In the genomic region with DNA sequence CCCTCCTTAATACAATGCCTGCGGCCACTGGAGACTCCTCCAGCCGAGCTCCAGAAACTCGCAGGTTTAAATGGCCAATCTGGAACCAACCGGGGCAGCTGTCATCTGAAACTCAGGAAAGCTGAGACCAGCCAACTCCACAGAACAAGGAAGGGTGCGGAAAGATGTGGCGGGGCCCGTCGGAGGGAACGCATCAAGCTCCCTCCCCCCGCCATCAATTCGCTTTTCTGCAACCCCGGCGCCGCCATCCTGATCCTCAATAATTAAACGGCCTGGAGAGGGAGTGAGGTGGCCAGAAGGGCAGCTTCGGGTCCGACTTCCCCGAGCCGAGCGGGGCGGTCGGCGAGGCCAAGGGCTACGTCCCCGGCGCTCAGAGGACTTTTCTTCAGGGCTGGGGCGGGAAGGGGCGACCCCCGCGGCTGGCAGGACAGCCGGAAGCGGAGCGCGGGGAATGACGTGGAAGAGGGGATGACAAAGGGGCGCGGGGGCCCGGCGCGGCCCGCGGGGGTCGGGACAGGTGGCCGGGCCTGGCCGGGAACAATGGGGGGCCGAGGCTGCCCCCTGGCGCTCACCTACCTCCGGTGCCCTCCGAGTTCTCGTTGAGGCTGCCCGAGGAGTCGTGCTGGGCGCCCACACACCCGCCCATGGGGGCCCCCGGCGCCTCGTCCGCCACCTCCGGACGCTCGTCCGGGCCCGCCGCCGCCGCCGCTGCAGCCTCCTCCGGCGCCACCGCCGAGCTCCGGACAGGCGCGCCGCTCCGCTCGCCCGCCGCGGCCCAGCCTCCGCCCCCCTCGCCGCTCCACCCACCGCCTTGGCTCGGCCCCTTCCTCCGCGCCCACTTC, we compare ENCODE assay signal across 1 cellular context.
TF ChIP-seq lines count a peak whose summit lies in the region.

A gene with protein sequence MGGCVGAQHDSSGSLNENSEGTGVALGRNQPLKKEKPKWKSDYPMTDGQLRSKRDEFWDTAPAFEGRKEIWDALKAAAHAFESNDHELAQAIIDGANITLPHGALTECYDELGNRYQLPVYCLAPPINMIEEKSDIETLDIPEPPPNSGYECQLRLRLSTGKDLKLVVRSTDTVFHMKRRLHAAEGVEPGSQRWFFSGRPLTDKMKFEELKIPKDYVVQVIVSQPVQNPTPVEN (minus strand): TSS at position 745 of the 842 bp plus-strand sequence. CDS start 99 bp downstream, at position 646.

TF ChIP-seq in HEK293, 187 proteins besides CTCF, POLR2A, EP300 and RAD21 (continued from another document and continues in another):
- TF ChIP-seq, protein P1, sequence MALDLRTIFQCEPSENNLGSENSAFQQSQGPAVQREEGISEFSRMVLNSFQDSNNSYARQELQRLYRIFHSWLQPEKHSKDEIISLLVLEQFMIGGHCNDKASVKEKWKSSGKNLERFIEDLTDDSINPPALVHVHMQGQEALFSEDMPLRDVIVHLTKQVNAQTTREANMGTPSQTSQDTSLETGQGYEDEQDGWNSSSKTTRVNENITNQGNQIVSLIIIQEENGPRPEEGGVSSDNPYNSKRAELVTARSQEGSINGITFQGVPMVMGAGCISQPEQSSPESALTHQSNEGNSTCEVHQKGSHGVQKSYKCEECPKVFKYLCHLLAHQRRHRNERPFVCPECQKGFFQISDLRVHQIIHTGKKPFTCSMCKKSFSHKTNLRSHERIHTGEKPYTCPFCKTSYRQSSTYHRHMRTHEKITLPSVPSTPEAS (tag by site-specific recombination; IDR thresholded peaks at IDR 0.05), result no peak
- peak; percentile 68 for TF ChIP-seq ZFP69B (tag by site-specific recombination; IDR thresholded peaks at IDR 0.05)
- no peak for TF ChIP-seq ELK4 (IDR thresholded peaks at IDR 0.05; ENCODE audit: borderline replicate concordance, low read depth, low read length)
- TF ChIP-seq, protein P2, sequence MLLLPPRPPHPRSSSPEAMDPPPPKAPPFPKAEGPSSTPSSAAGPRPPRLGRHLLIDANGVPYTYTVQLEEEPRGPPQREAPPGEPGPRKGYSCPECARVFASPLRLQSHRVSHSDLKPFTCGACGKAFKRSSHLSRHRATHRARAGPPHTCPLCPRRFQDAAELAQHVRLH (tag by site-specific recombination; IDR thresholded peaks at IDR 0.05), result peak; percentile 80
- 0 out of 2 replicates have a peak, but pooled peaks have one; percentile 48 for TF ChIP-seq ZNF423 (tag by site-specific recombination; IDR thresholded peaks at IDR 0.05)
- no peak for TF ChIP-seq ZNF645 (tag by site-specific recombination; IDR thresholded peaks at IDR 0.05)
- no peak; the same call in 1 of the 2 replicates for TF ChIP-seq HIC1 (tag by site-specific recombination; IDR thresholded peaks at IDR 0.05)
- no peak for TF ChIP-seq ZNF138 (tag by site-specific recombination; IDR thresholded peaks at IDR 0.05; ENCODE audit: borderline replicate concordance)
- no peak for TF ChIP-seq ZNF311 (tag by site-specific recombination; IDR thresholded peaks at IDR 0.05; ENCODE audit: borderline replicate concordance)
- no peak for TF ChIP-seq ZNF670 (tag by site-specific recombination; IDR thresholded peaks at IDR 0.05; ENCODE audit: low read depth)
- TF ChIP-seq ZNF174 (tag by site-specific recombination; IDR thresholded peaks at IDR 0.05), result no peak
- no peak for TF ChIP-seq ZNF24 (tag by site-specific recombination; IDR thresholded peaks at IDR 0.05)
- TF ChIP-seq IKZF3 (tag by site-specific recombination; IDR thresholded peaks at IDR 0.05), result peak; percentile 59
- 0 out of 2 replicates have a peak, but pooled peaks have one; percentile 41 for TF ChIP-seq BCL11B (tag by site-specific recombination; IDR thresholded peaks at IDR 0.05; ENCODE audit: low read depth)
- TF ChIP-seq ZNF626 (tag by site-specific recombination; IDR thresholded peaks at IDR 0.05), result no peak
- TF ChIP-seq ZSCAN23 (tag by site-specific recombination; IDR thresholded peaks at IDR 0.05), result no peak
- TF ChIP-seq ZNF514 (tag by site-specific recombination; IDR thresholded peaks at IDR 0.05), result no peak
- no peak for TF ChIP-seq FEZF1 (tag by site-specific recombination; IDR thresholded peaks at IDR 0.05)
- TF ChIP-seq ZNF391 (tag by site-specific recombination; IDR thresholded peaks at IDR 0.05; ENCODE audit: borderline replicate concordance, low read depth), result no peak; the same call in 1 of the 2 replicates
- TF ChIP-seq, protein P3, sequence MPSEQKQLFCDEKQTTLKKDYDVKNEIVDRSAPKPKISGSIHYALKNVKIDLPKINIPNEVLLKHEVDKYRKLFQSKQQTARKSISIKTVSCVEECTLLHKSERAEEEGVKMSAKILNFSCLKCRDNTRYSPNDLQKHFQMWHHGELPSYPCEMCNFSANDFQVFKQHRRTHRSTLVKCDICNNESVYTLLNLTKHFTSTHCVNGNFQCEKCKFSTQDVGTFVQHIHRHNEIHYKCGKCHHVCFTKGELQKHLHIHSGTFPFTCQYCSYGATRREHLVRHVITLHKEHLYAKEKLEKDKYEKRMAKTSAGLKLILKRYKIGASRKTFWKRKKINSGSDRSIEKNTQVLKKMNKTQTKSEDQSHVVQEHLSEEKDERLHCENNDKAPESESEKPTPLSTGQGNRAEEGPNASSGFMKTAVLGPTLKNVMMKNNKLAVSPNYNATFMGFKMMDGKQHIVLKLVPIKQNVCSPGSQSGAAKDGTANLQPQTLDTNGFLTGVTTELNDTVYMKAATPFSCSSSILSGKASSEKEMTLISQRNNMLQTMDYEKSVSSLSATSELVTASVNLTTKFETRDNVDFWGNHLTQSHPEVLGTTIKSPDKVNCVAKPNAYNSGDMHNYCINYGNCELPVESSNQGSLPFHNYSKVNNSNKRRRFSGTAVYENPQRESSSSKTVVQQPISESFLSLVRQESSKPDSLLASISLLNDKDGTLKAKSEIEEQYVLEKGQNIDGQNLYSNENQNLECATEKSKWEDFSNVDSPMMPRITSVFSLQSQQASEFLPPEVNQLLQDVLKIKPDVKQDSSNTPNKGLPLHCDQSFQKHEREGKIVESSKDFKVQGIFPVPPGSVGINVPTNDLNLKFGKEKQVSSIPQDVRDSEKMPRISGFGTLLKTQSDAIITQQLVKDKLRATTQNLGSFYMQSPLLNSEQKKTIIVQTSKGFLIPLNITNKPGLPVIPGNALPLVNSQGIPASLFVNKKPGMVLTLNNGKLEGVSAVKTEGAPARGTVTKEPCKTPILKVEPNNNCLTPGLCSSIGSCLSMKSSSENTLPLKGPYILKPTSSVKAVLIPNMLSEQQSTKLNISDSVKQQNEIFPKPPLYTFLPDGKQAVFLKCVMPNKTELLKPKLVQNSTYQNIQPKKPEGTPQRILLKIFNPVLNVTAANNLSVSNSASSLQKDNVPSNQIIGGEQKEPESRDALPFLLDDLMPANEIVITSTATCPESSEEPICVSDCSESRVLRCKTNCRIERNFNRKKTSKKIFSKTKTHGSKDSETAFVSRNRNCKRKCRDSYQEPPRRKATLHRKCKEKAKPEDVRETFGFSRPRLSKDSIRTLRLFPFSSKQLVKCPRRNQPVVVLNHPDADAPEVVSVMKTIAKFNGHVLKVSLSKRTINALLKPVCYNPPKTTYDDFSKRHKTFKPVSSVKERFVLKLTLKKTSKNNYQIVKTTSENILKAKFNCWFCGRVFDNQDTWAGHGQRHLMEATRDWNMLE (tag by site-specific recombination; conservative IDR thresholded peaks at IDR 0.05; ENCODE audit: low read depth), result no peak
- no peak for TF ChIP-seq ZNF571 (tag by site-specific recombination; IDR thresholded peaks at IDR 0.05)
- TF ChIP-seq, protein P4, sequence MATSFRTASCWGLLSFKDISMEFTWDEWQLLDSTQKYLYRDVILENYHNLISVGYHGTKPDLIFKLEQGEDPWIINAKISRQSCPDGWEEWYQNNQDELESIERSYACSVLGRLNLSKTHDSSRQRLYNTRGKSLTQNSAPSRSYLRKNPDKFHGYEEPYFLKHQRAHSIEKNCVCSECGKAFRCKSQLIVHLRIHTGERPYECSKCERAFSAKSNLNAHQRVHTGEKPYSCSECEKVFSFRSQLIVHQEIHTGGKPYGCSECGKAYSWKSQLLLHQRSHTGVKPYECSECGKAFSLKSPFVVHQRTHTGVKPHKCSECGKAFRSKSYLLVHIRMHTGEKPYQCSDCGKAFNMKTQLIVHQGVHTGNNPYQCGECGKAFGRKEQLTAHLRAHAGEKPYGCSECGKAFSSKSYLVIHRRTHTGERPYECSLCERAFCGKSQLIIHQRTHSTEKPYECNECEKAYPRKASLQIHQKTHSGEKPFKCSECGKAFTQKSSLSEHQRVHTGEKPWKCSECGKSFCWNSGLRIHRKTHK (tag by site-specific recombination; IDR thresholded peaks at IDR 0.05), result no peak
- no peak for TF ChIP-seq ZNF214 (tag by site-specific recombination; IDR thresholded peaks at IDR 0.05; ENCODE audit: borderline replicate concordance)
- 0 out of 2 replicates have a peak, but pooled peaks have one; percentile 11 for TF ChIP-seq ZNF660 (tag by site-specific recombination; IDR thresholded peaks at IDR 0.05)
- TF ChIP-seq ZNF555 (tag by site-specific recombination; conservative IDR thresholded peaks at IDR 0.05), result no peak
- TF ChIP-seq SP2 (tag by site-specific recombination; IDR thresholded peaks at IDR 0.05), result peak; percentile 62
- no peak for TF ChIP-seq ZSCAN18 (tag by site-specific recombination; IDR thresholded peaks at IDR 0.05)
- TF ChIP-seq ZNF350 (tag by site-specific recombination; IDR thresholded peaks at IDR 0.05), result no peak
- no peak for TF ChIP-seq ZNF529 (tag by site-specific recombination; IDR thresholded peaks at IDR 0.05; ENCODE audit: insufficient replicate concordance)
- no peak for TF ChIP-seq ZNF175 (tag by site-specific recombination; IDR thresholded peaks at IDR 0.05)
- TF ChIP-seq, protein P5, sequence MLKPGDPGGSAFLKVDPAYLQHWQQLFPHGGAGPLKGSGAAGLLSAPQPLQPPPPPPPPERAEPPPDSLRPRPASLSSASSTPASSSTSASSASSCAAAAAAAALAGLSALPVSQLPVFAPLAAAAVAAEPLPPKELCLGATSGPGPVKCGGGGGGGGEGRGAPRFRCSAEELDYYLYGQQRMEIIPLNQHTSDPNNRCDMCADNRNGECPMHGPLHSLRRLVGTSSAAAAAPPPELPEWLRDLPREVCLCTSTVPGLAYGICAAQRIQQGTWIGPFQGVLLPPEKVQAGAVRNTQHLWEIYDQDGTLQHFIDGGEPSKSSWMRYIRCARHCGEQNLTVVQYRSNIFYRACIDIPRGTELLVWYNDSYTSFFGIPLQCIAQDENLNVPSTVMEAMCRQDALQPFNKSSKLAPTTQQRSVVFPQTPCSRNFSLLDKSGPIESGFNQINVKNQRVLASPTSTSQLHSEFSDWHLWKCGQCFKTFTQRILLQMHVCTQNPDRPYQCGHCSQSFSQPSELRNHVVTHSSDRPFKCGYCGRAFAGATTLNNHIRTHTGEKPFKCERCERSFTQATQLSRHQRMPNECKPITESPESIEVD (tag by site-specific recombination; IDR thresholded peaks at IDR 0.05), result no peak
- TF ChIP-seq WT1 (tag by site-specific recombination; IDR thresholded peaks at IDR 0.05), result no peak
- TF ChIP-seq KLF7 (tag by site-specific recombination; IDR thresholded peaks at IDR 0.05; ENCODE audit: borderline replicate concordance), result no peak; the same call in 1 of the 2 replicates
- no peak for TF ChIP-seq ZNF639 (tag by site-specific recombination; IDR thresholded peaks at IDR 0.05)
- no peak for TF ChIP-seq ZNF768 (tag by site-specific recombination; IDR thresholded peaks at IDR 0.05)
